In genomic region chr20:63958471-63958870, GRCh38 we compare ENCODE assay signal across 17 cellular contexts. TPM values are rescaled to one million over a fixed set of nuclear protein-coding genes. Genes with fewer than 3 reads are reported as not detected.
DNase-seq lines count a peak whose midpoint lies in the region; ATAC-seq and TF ChIP-seq lines count a peak whose summit lies in the region.
"Had no signal": no experiment of that assay in that cellular context is flagged by ENCODE, and none has a peak within 500 bp of the region (broad histone marks: within the 10 kb centered on the region; RNA-seq: fewer than 3 reads in every experiment).

No MANE protein-coding gene starts in this region.

- POLR2A ChIA-PET in WTC11 (lab: Charles Lee) = no interaction called here

- no peak overlapping the region for H3K27ac Mint-ChIP-seq in WTC11
- H3K27ac Mint-ChIP-seq: natural killer cell had no signal

- H3K27me3 ChIP-seq in BLaER1 (no peaks in the 10 kb centered on the region), H7 (ENCODE audit: control insufficient read depth, insufficient read depth, low read length) (no peaks in the 10 kb centered on the region), tibial artery (no peaks in the 10 kb centered on the region)
- H3K27me3 ChIP-seq: ascending aorta had no signal

- ATAC-seq in WTC11 (no peak), GM18517 (IDR thresholded peaks at IDR 0.05; ENCODE audit: unreplicated experiment) (no peak)
- ATAC-seq: natural killer cell had no signal

- no peak for TF ChIP-seq POLR2A in lower leg skin (IDR thresholded peaks at IDR 0.05)

- H3K9me3 ChIP-seq in BLaER1 (no peaks in the 10 kb centered on the region), iPS-18c (ENCODE audit: control insufficient read depth, insufficient read depth, low read length) (no peaks in the 10 kb centered on the region), tibial artery (no peaks in the 10 kb centered on the region)
- H3K9me3 ChIP-seq: ascending aorta, SK-N-SH had no signal

- WGBS in lower leg skin, 2 donors = 69 to 83% methylated on average over 4 of the region's 4 CpGs

- DNase-seq in H7 = peak; percentile 68
- no peak for DNase-seq in WTC11 (ENCODE audit: low spot score)
- no peak for DNase-seq in tibial artery
- DNase-seq in SW480 (ENCODE audit: low spot score) = no peak
- no peak for DNase-seq in lower leg skin (ENCODE audit: low spot score in 2 of 2)
- DNase-seq: kidney glomerular epithelial cell, natural killer cell, NCI-H1417 treated with DMSO at 0.1 percent for 48 hours, NCI-H774, PC-9, SK-N-SH had no signal

- H3K4me2 ChIP-seq in BLaER1 = peak overlapping the region; percentile 98; the same call in 1 of the 2 replicates

- no peak overlapping the region for H3K27ac ChIP-seq in BLaER1
- H3K27ac ChIP-seq in tibial artery = no peak overlapping the region
- H3K27ac ChIP-seq: PC-9 had no signal

- H3K4me3 ChIP-seq in BLaER1 (no peak overlapping the region), H7 (ENCODE audit: insufficient read depth, low read depth, low read length) (no peak overlapping the region), iPS-18c (ENCODE audit: insufficient read depth, low read depth, low read length) (peak overlapping the region; percentile 15; the same call in 1 of the 2 replicates), tibial artery (no peak overlapping the region), lower leg skin (ENCODE audit: low read depth, poor library complexity, severe bottlenecking) (no peak overlapping the region)
- H3K4me3 ChIP-seq: ascending aorta, PC-9, smooth muscle cell had no signal

- CTCF ChIA-PET in WTC11 (lab: Charles Lee) = interaction anchor here (0.6 to 5.0 kb wide), 3 partner anchors 15 to 37 kb away, joined by 3 to 54 read pairs (median 7); partner anchors contain the start of gene PRPF6

- H3K36me3 ChIP-seq in BLaER1 (peaks cover 51% of the 10 kb centered on the region), H7 (replicated peaks; ENCODE audit: control insufficient read depth, insufficient read depth, low read length) (peaks cover 8% of the 10 kb centered on the region), tibial artery (peaks cover 16 to 56% (median 35%) of the 10 kb centered on the region in 3 donors)

- H3K27me3 Mint-ChIP-seq in WTC11 (ENCODE audit: low read depth) = no peaks in the 10 kb centered on the region

- no peak for TF ChIP-seq CTCF in WTC11 (IDR thresholded peaks at IDR 0.05)
- TF ChIP-seq CTCF in tibial artery (IDR thresholded peaks at IDR 0.05) = no peak
- no peak for TF ChIP-seq CTCF in lower leg skin (IDR thresholded peaks at IDR 0.05)

- H4K20me1 ChIP-seq in BLaER1 = peaks cover 37% of the 10 kb centered on the region

- peak overlapping the region; percentile 22; the same call in 1 of the 2 replicates for H3K4me3 Mint-ChIP-seq in WTC11
- H3K4me3 Mint-ChIP-seq: natural killer cell had no signal

- no peak overlapping the region for H3K9ac ChIP-seq in BLaER1
- H3K9ac ChIP-seq: SK-N-SH had no signal

- intact Hi-C loops in tibial artery (cut with DNase I; ENCODE audit: low total_unique reads) = no loop called here
- intact Hi-C loops in lower leg skin (cut with DNase I; ENCODE audit: low total_unique reads) = no loop called here

- peaks cover 3% of the 10 kb centered on the region; the same call in 1 of the 2 replicates for H3K9me3 Mint-ChIP-seq in WTC11
- H3K9me3 Mint-ChIP-seq: natural killer cell had no signal

- H3K36me3 Mint-ChIP-seq in WTC11 = peaks cover 19% of the 10 kb centered on the region
- H3K36me3 Mint-ChIP-seq: natural killer cell had no signal

- H3K4me1 Mint-ChIP-seq in WTC11 = peaks cover 20% of the 10 kb centered on the region

- H3K4me1 ChIP-seq in BLaER1 = peaks cover 45% of the 10 kb centered on the region
- H3K4me1 ChIP-seq in tibial artery = peaks cover 0 to 38% (median 28%) of the 10 kb centered on the region in 4 donors

TF ChIP-seq in WTC11, 78 proteins besides CTCF, POLR2A, EP300 and RAD21:
- TF ChIP-seq ZNF512 (CRISPR knock-in tag; IDR thresholded peaks at IDR 0.05; ENCODE audit: borderline replicate concordance) = no peak
- TF ChIP-seq NFYB (CRISPR knock-in tag; conservative IDR thresholded peaks at IDR 0.05; ENCODE audit: low read depth) = no peak
- no peak for TF ChIP-seq ELF4 (CRISPR knock-in tag; IDR thresholded peaks at IDR 0.05; ENCODE audit: low read depth)
- TF ChIP-seq TEAD4 (CRISPR knock-in tag; IDR thresholded peaks at IDR 0.05) = no peak
- TF ChIP-seq ZNF219 (CRISPR knock-in tag; IDR thresholded peaks at IDR 0.05; ENCODE audit: borderline replicate concordance) = no peak
- TF ChIP-seq GABPB1 (CRISPR knock-in tag; IDR thresholded peaks at IDR 0.05) = no peak
- no peak for TF ChIP-seq KAT7 (CRISPR knock-in tag; IDR thresholded peaks at IDR 0.05; ENCODE audit: borderline replicate concordance)
- no peak for TF ChIP-seq TCF7 (CRISPR knock-in tag; IDR thresholded peaks at IDR 0.05; ENCODE audit: low read depth)
- TF ChIP-seq ZNF423 (CRISPR knock-in tag; IDR thresholded peaks at IDR 0.05) = no peak
- TF ChIP-seq ZNF425 (CRISPR knock-in tag; conservative IDR thresholded peaks at IDR 0.05) = no peak
- no peak for TF ChIP-seq TP53 (CRISPR knock-in tag; IDR thresholded peaks at IDR 0.05)
- TF ChIP-seq, protein P1, sequence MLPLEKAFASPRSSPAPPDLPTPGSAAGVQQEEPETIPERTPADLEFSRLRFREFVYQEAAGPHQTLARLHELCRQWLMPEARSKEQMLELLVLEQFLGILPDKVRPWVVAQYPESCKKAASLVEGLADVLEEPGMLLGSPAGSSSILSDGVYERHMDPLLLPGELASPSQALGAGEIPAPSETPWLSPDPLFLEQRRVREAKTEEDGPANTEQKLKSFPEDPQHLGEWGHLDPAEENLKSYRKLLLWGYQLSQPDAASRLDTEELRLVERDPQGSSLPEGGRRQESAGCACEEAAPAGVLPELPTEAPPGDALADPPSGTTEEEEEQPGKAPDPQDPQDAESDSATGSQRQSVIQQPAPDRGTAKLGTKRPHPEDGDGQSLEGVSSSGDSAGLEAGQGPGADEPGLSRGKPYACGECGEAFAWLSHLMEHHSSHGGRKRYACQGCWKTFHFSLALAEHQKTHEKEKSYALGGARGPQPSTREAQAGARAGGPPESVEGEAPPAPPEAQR (CRISPR knock-in tag; IDR thresholded peaks at IDR 0.05) = no peak
- no peak for TF ChIP-seq SOX15 (CRISPR knock-in tag; IDR thresholded peaks at IDR 0.05)
- TF ChIP-seq SP1 (CRISPR knock-in tag; conservative IDR thresholded peaks at IDR 0.05) = no peak
- TF ChIP-seq RORB (CRISPR knock-in tag; IDR thresholded peaks at IDR 0.05) = no peak

RNA-seq across cellular contexts. Expression of gene UCKL1, which starts 2.3 kb away (rescaled TPM):
- 21.8 and 26.6 TPM in 2 replicates for total RNA-seq in H7 (2014; rRNA removed; shearing (Covaris generic))
- total RNA-seq in WTC11 (2021) (46.8 to 51.2 TPM (median 48.0 TPM) in 3 replicates), lower leg skin (10 to 100 TPM; 28.1 to 44.3 (median 33.6) TPM)

RNA-seq across cellular contexts. Expression of gene ZNF512B, which starts 11.3 kb away (rescaled TPM):
- 13.3 and 15.5 TPM in 2 replicates for total RNA-seq in H7 (2014; rRNA removed; shearing (Covaris generic))
- total RNA-seq in WTC11 (2021) (19.9 to 23.3 TPM (median 20.5 TPM) in 3 replicates), lower leg skin (10 to 100 TPM; 15.3 to 19.8 (median 16.7) TPM)

RNA-seq across cellular contexts. Expression of gene SAMD10, which starts 21.0 kb away (rescaled TPM):
- 3.8 and 5.7 TPM in 2 replicates for total RNA-seq in H7 (2014; rRNA removed; shearing (Covaris generic))
- total RNA-seq in WTC11 (2021) (4.6 to 6.2 TPM (median 4.8 TPM) in 3 replicates), lower leg skin (10 to 100 TPM in 3 of 4 donors, 1 to 10 TPM in 1; 8.1 to 11.3 (median 10.6) TPM)
- total RNA-seq: ascending aorta, G401 had no signal

RNA-seq across cellular contexts. Expression of gene PRPF6, which starts 22.5 kb away (rescaled TPM):
- total RNA-seq in H7 (2014; rRNA removed; shearing (Covaris generic)) = 70.8 and 75.3 TPM in 2 replicates
- total RNA-seq in WTC11 (2021) (79.4 to 84.6 TPM (median 80.5 TPM) in 3 replicates), lower leg skin (10 to 100 TPM; 66.8 to 88.3 (median 79.1) TPM)
